Comparison of ENCODE assay signal across 23 cellular contexts in genomic region chr2:27502149-27502548, GRCh38. TPM values are rescaled to one million over a fixed set of nuclear protein-coding genes. Genes with fewer than 3 reads are reported as not detected.
A peak's percentile ranks its signal among the peaks of the same experiment; 100 is the strongest.
DNase-seq lines count a peak whose midpoint lies in the region; ATAC-seq and TF ChIP-seq lines count a peak whose summit lies in the region.
"Had no signal": no experiment of that assay in that cellular context is flagged by ENCODE, and none has a peak within 500 bp of the region (broad histone marks: within the 10 kb centered on the region; RNA-seq: fewer than 3 reads in every experiment).

No MANE protein-coding gene starts in this region.

- WGBS in IMR-90 (ENCODE audit: extremely low coverage in 2 of 2, insufficient read length in 1 of 2), 2 experiments: no CpG with 5 or more reads among the region's 4 CpGs

- peaks cover 5% of the 10 kb centered on the region; the same call in 1 of the 2 replicates for H3K27me3 ChIP-seq in IMR-90 (ENCODE audit: control insufficient read depth, insufficient read depth, low read length)
- no peaks in the 10 kb centered on the region for H3K27me3 ChIP-seq in fibroblast of lung (ENCODE audit: control insufficient read depth, insufficient read depth, low read length)
- H3K27me3 ChIP-seq: BLaER1 had no signal

- H3K23ac ChIP-seq in IMR-90 (ENCODE audit: low read depth, low read length): no peak overlapping the region

- H3K4me3 ChIP-seq in AG10803 (ENCODE audit: low read length): no peak overlapping the region
- H3K4me3 ChIP-seq in IMR-90 (ENCODE audit: insufficient read depth, low read depth, low read length): no peak overlapping the region
- H3K4me3 ChIP-seq in fibroblast of lung (replicated peaks in 1 of 4; ENCODE audit: control extremely low read depth in 1 of 4, insufficient read depth in 1 of 4, low read depth in 3 of 4, low read length in 4 of 4): no peak overlapping the region
- H3K4me3 ChIP-seq: BLaER1, GM12878 had no signal

- H3K18ac ChIP-seq in IMR-90 (ENCODE audit: low read depth, low read length): no peak overlapping the region

- no peak overlapping the region for H4K8ac ChIP-seq in IMR-90 (ENCODE audit: low read depth in 2 of 2, low read length in 2 of 2)

- no peak overlapping the region for H3K14ac ChIP-seq in IMR-90 (replicated peaks; ENCODE audit: low read depth, low read length)

- CTCF ChIA-PET in IMR-90 (lab: Yijun Ruan, JAX) (no interaction called here), GM10248 (lab: Yijun Ruan, JAX) (interaction anchor here (1.4 kb wide), 1 partner anchor 182 kb away, joined by 4 read pairs; no protein-coding TSS in a partner anchor)

- TF ChIP-seq POLR2A in IMR-90 (IDR thresholded peaks at IDR 0.05; ENCODE audit: low read depth, low read length): no peak

- TF ChIP-seq CTCF in AG10803 (conservative IDR thresholded peaks at IDR 0.05; ENCODE audit: low read length) (no peak), IMR-90 (conservative IDR thresholded peaks at IDR 0.05; ENCODE audit: low read depth, low read length) (no peak), fibroblast of lung (conservative IDR thresholded peaks at IDR 0.05 in 1 of 2, IDR thresholded peaks at IDR 0.05 in 1 of 2; ENCODE audit: low read depth in 1 of 2, low read length in 2 of 2) (no peak), omental fat pad (IDR thresholded peaks at IDR 0.05) (no peak), GM10248 (IDR thresholded peaks at IDR 0.05; ENCODE audit: control extremely low read depth, extremely low read depth, low read depth, missing control alignments) (no peak)

- H3K9me3 ChIP-seq in IMR-90 (ENCODE audit: control insufficient read depth, insufficient read depth, low read length) (no peaks in the 10 kb centered on the region), fibroblast of lung (ENCODE audit: control insufficient read depth, insufficient read depth, low read depth, low read length) (no peaks in the 10 kb centered on the region)
- H3K9me3 ChIP-seq: BLaER1 had no signal

- BruUV-seq in IMR-90 (replicated peaks; lab: Mats Ljungman, UMichigan): no TSS peak

- in situ Hi-C loops in IMR-90 (cut with MboI; ENCODE audit: low sequenced_read_pairs): no loop called here

- H3K27ac ChIP-seq in IMR-90 (ENCODE audit: insufficient read depth, low read length) (no peak overlapping the region), fibroblast of lung (ENCODE audit: insufficient read depth, low read length) (no peak overlapping the region)
- H3K27ac ChIP-seq: BLaER1 had no signal

- H3K36me3 ChIP-seq in IMR-90 (ENCODE audit: control insufficient read depth, insufficient read depth, low read length) (no peaks in the 10 kb centered on the region), fibroblast of lung (ENCODE audit: control insufficient read depth, insufficient read depth, low read length) (no peaks in the 10 kb centered on the region)
- H3K36me3 ChIP-seq: BLaER1 had no signal

- H2AFZ ChIP-seq in IMR-90 (replicated peaks; ENCODE audit: low read length, poor library complexity) (no peak overlapping the region), fibroblast of lung (ENCODE audit: low read length) (no peak overlapping the region)

- POLR2A ChIA-PET in IMR-90 (lab: Charles Lee; ENCODE audit: unreplicated experiment): no interaction called here
- POLR2A ChIA-PET in GM10248 (lab: Yijun Ruan, JAX): no interaction called here

- ATAC-seq in IMR-90 (ENCODE audit: low read depth) (peak; percentile 69), omental fat pad (ENCODE audit: low FRiP score) (no peak), left colon (no peak)
- ATAC-seq: GM12878, PC-3, SK-N-SH treated with all-trans-retinoic acid at 6 μM for 48 hours had no signal

- no peak overlapping the region for H2AK5ac ChIP-seq in IMR-90 (ENCODE audit: low read depth, low read length)

- H4K91ac ChIP-seq in IMR-90 (ENCODE audit: insufficient read depth, low read depth, low read length): no peak overlapping the region

- no peak overlapping the region for H3K56ac ChIP-seq in IMR-90 (ENCODE audit: extremely low read depth, insufficient read depth, low read length)

- H4K20me1 ChIP-seq in IMR-90 (ENCODE audit: insufficient read depth, low read length) (no peaks in the 10 kb centered on the region), fibroblast of lung (ENCODE audit: control insufficient read depth, extremely low read depth, insufficient read depth, low read length) (no peaks in the 10 kb centered on the region)
- H4K20me1 ChIP-seq: BLaER1 had no signal

- DNase-seq in AG10803 (ENCODE audit: low read depth) (peak; percentile 24), IMR-90 (peak; percentile 56), fibroblast of lung (ENCODE audit: low read depth in 2 of 2) (peak; percentile 27 to 41), inferior parietal cortex (ENCODE audit: extremely low spot score) (peak; percentile 42), HPDE6-E6E7 (ENCODE audit: extremely low spot score) (no peak), omental fat pad (ENCODE audit: low spot score) (no peak), GM10248 (ENCODE audit: extremely low spot score) (no peak), left colon (no peak)
- DNase-seq: 8988T; CD4-positive, alpha-beta T cell; KG1; MM.1S; NCI-H1694; NCI-H2029 treated with DMSO at 0.1 percent for 48 hours; NCI-H446 treated with DMSO at 0.1 percent for 48 hours; NCI-H526; NCI-H82; NK-92 treated with Interleukin-12 subunit alpha and Interleukin-12 subunit beta, amount 100 ng/mL, for 24 hours; PC-3 had no signal

- peaks cover 4% of the 10 kb centered on the region for H3K9me1 ChIP-seq in IMR-90 (ENCODE audit: insufficient read depth, low read length)

- no peak overlapping the region for H4K5ac ChIP-seq in IMR-90 (ENCODE audit: low read depth, low read length)

- no peak overlapping the region for H2BK15ac ChIP-seq in IMR-90 (ENCODE audit: low read depth, low read length)

- H3K4me1 ChIP-seq in IMR-90 (ENCODE audit: control insufficient read depth, insufficient read depth, low read length): peaks cover 7% of the 10 kb centered on the region
- H3K4me1 ChIP-seq in fibroblast of lung (ENCODE audit: control insufficient read depth, extremely low read depth, insufficient read depth, low read length): no peaks in the 10 kb centered on the region
- H3K4me1 ChIP-seq: BLaER1 had no signal

- intact Hi-C loops in IMR-90 (cut with micrococcal nuclease): no loop called here
- intact Hi-C loops in left colon (cut with DNase I, micrococcal nuclease): no loop called here

- dilution Hi-C loops in IMR-90 (cut with HindIII; ENCODE audit: low sequenced_read_pairs, unreplicated experiment): no loop called here

- TF ChIP-seq RAD21 in IMR-90 (IDR thresholded peaks at IDR 0.05; ENCODE audit: low read length): no peak

- H2BK20ac ChIP-seq in IMR-90 (ENCODE audit: low read depth, low read length): no peak overlapping the region

- no peaks in the 10 kb centered on the region for H3K79me2 ChIP-seq in fibroblast of lung (ENCODE audit: control insufficient read depth, insufficient read depth, low read length)

- H3K4ac ChIP-seq in IMR-90 (ENCODE audit: low read depth, low read length): no peak overlapping the region

- H3K79me1 ChIP-seq in IMR-90 (ENCODE audit: low read depth in 1 of 2, low read length in 2 of 2): no peaks in the 10 kb centered on the region

- no peak overlapping the region for H3K9ac ChIP-seq in IMR-90 (ENCODE audit: low read depth, low read length)
- H3K9ac ChIP-seq in fibroblast of lung (ENCODE audit: insufficient read depth, low read length): no peak overlapping the region
- H3K9ac ChIP-seq: BLaER1 had no signal

- no peak overlapping the region for H2BK5ac ChIP-seq in IMR-90 (ENCODE audit: low read depth, low read length, poor library complexity, severe bottlenecking)

- no peak overlapping the region for H3K4me2 ChIP-seq in IMR-90 (ENCODE audit: low read depth, low read length)
- no peak overlapping the region for H3K4me2 ChIP-seq in fibroblast of lung (ENCODE audit: extremely low read depth, insufficient read depth, low read length)
- H3K4me2 ChIP-seq: BLaER1 had no signal

- H2BK120ac ChIP-seq in IMR-90 (ENCODE audit: low read depth, low read length): no peak overlapping the region

- no peak overlapping the region for H2AK9ac ChIP-seq in IMR-90 (replicated peaks; ENCODE audit: low read depth, low read length, poor library complexity)

RNA-seq across cellular contexts. Expression of gene GCKR, which starts 5.5 kb away (rescaled TPM):
- total RNA-seq in IMR-90 (2012; rRNA removed) (under 0.01 TPM in 1 of 2 replicates, not detected in the other), fibroblast of lung (0.26 and 0.50 TPM in 2 replicates), omental fat pad (1 to 10 TPM in 3 of 4 donors, under 1 TPM in 1; 0.56 to 1.7 (median 1.4) TPM), left colon (not detected)
- polyA plus RNA-seq in IMR-90 (2012; rRNA removed) (0.41 and 0.55 TPM in 2 replicates), fibroblast of lung (0.16 and 0.35 TPM in 2 replicates)
- 0.05 and 0.19 TPM in 2 replicates for polyA plus RNA-seq in IMR-90 (2012; cell fraction: cytosol; rRNA removed)
- polyA plus RNA-seq in IMR-90 (2012; cell fraction: nucleus; rRNA removed; ENCODE audit: low replicate concordance): 1.3 and 2.6 TPM in 2 replicates
- 0.06 and 0.27 TPM in 2 replicates for polyA plus RNA-seq in fibroblast of lung (2012)
- polyA minus RNA-seq in fibroblast of lung (ENCODE audit: low replicate concordance): not detected in 2 replicates
- total RNA-seq: CD4-positive, alpha-beta T cell; G401; GM12878; PC-3 had no signal
- polyA plus RNA-seq: GM12878 had no signal

RNA-seq across cellular contexts. Expression of gene FNDC4, which starts 7.1 kb away (rescaled TPM):
- total RNA-seq in IMR-90 (2012; rRNA removed) (7.3 and 7.5 TPM in 2 replicates), fibroblast of lung (12.8 and 18.3 TPM in 2 replicates), omental fat pad (10 to 100 TPM; 24.0 to 82.0 (median 52.2) TPM), left colon (1 to 10 TPM in 1 of 2 donors, under 1 TPM in 1; 0.73 to 1.4 TPM)
- polyA plus RNA-seq in IMR-90 (2012; rRNA removed) (11.1 and 12.0 TPM in 2 replicates), fibroblast of lung (9.6 and 15.2 TPM in 2 replicates)
- polyA plus RNA-seq in IMR-90 (2012; cell fraction: cytosol; rRNA removed): 4.5 and 13.6 TPM in 2 replicates
- polyA plus RNA-seq in IMR-90 (2012; cell fraction: nucleus; rRNA removed; ENCODE audit: low replicate concordance): 12.0 and 17.7 TPM in 2 replicates
- 10.4 and 17.5 TPM in 2 replicates for polyA plus RNA-seq in fibroblast of lung (2012)
- polyA minus RNA-seq in fibroblast of lung (ENCODE audit: low replicate concordance): 8.6 and 35.5 TPM in 2 replicates
- total RNA-seq: CD4-positive, alpha-beta T cell had no signal
- polyA plus RNA-seq: GM12878 had no signal

RNA-seq across cellular contexts. Expression of gene IFT172, which starts 12.6 kb away (rescaled TPM):
- total RNA-seq in IMR-90 (2012; rRNA removed) (23.1 and 25.5 TPM in 2 replicates), fibroblast of lung (28.5 and 33.0 TPM in 2 replicates), omental fat pad (10 to 100 TPM; 13.6 to 40.5 (median 32.4) TPM), left colon (10 to 100 TPM; 80.2 to 82.5 TPM)
- polyA plus RNA-seq in IMR-90 (2012; rRNA removed) (17.2 and 18.8 TPM in 2 replicates), fibroblast of lung (10.9 and 11.2 TPM in 2 replicates)
- 6.5 and 10.6 TPM in 2 replicates for polyA plus RNA-seq in IMR-90 (2012; cell fraction: cytosol; rRNA removed)
- 74.8 and 84.4 TPM in 2 replicates for polyA plus RNA-seq in IMR-90 (2012; cell fraction: nucleus; rRNA removed; ENCODE audit: low replicate concordance)
- 11.4 and 12.1 TPM in 2 replicates for polyA plus RNA-seq in fibroblast of lung (2012)
- 46.8 and 106 TPM in 2 replicates for polyA minus RNA-seq in fibroblast of lung (ENCODE audit: low replicate concordance)

RNA-seq across cellular contexts. Expression of gene KRTCAP3, which starts 60.0 kb away (rescaled TPM):
- not detected in 2 replicates for total RNA-seq in IMR-90 (2012; rRNA removed)
- polyA plus RNA-seq in IMR-90 (2012; rRNA removed): 1.1 and 1.5 TPM in 2 replicates
- 0.34 TPM in 1 of 2 replicates, not detected in the other for polyA plus RNA-seq in IMR-90 (2012; cell fraction: cytosol; rRNA removed)
- polyA plus RNA-seq in IMR-90 (2012; cell fraction: nucleus; rRNA removed; ENCODE audit: low replicate concordance): 6.8 and 13.2 TPM in 2 replicates
- total RNA-seq in fibroblast of lung: 0.33 TPM in 1 of 2 replicates, not detected in the other
- polyA plus RNA-seq in fibroblast of lung: 0.12 and 0.22 TPM in 2 replicates
- polyA plus RNA-seq in fibroblast of lung (2012): 0.44 and 0.45 TPM in 2 replicates
- polyA minus RNA-seq in fibroblast of lung (ENCODE audit: low replicate concordance): not detected in 2 replicates
- total RNA-seq in omental fat pad: 1 to 10 TPM in 2 of 4 donors, under 1 TPM in 1, not detected in 1; 0.75 to 1.8 (median 1.3) TPM
- total RNA-seq in left colon: 100 to 1,000 TPM in 1 of 2 donors, 10 to 100 TPM in 1; 90.0 to 104 TPM
- total RNA-seq: G401 had no signal

Comparison
In these comparisons a context has a peak if more than half of its experiments do, and no peak if none do; other contexts are left out.
1. DNase-seq: peak in AG10803 (single experiment), IMR-90 (single experiment), fibroblast of lung (2 of 2) and inferior parietal cortex (single experiment); none in HPDE6-E6E7 (single experiment), omental fat pad (single experiment), GM10248 (single experiment) and left colon (0 of 2).